In genomic region chr18:63878982-63879381, GRCh38 we compare ENCODE assay signal across 25 cellular contexts. TPM values are rescaled to one million over a fixed set of nuclear protein-coding genes. Genes with fewer than 3 reads are reported as not detected.
"Had no signal": no experiment of that assay in that cellular context is flagged by ENCODE, and none has a peak within 500 bp of the region (broad histone marks: within the 10 kb centered on the region; RNA-seq: fewer than 3 reads in every experiment).

No MANE protein-coding gene starts in this region.

- H3K4me1 ChIP-seq: gastrocnemius medialis, lower lobe of right lung, right lobe of liver had no signal

- H3K9me3 Mint-ChIP-seq: activated CD8-positive, alpha-beta T cell treated with anti-CD3 and anti-CD28 coated beads for 36 hours; central memory CD8-positive, alpha-beta T cell had no signal

- H3K4me3 Mint-ChIP-seq: activated CD8-positive, alpha-beta T cell treated with anti-CD3 and anti-CD28 coated beads for 36 hours; activated naive CD4-positive, alpha-beta T cell treated with anti-CD3 and anti-CD28 coated beads, Interleukin-2, amount 50 U/mL, for 24 hours; brain; central memory CD8-positive, alpha-beta T cell; neural crest cell; stimulated activated naive CD8-positive, alpha-beta T cell treated with anti-CD3 and anti-CD28 coated beads, Interleukin-15, Interleukin-2, amounts not matched to agents 100 ng/mL and 50 ng/mL, for 24 hours had no signal

- H3K27me3 Mint-ChIP-seq: brain had no signal

- H3K36me3 ChIP-seq: esophagus squamous epithelium, gastrocnemius medialis, heart right ventricle, lower lobe of right lung, right lobe of liver, suprapubic skin had no signal

- H3K4me3 ChIP-seq: esophagus squamous epithelium, gastrocnemius medialis, heart right ventricle, lower lobe of right lung, right lobe of liver, suprapubic skin had no signal

- H3K9me3 ChIP-seq: esophagus squamous epithelium, gastrocnemius medialis, heart right ventricle, lower lobe of right lung, right lobe of liver, suprapubic skin had no signal

- H3K27ac ChIP-seq: esophagus squamous epithelium, gastrocnemius medialis, heart right ventricle, lower lobe of right lung, right lobe of liver, suprapubic skin had no signal

- H3K4me1 Mint-ChIP-seq: brain; central memory CD8-positive, alpha-beta T cell; neural crest cell had no signal

- H3K27ac Mint-ChIP-seq: activated CD8-positive, alpha-beta T cell treated with anti-CD3 and anti-CD28 coated beads for 36 hours; activated naive CD4-positive, alpha-beta T cell treated with anti-CD3 and anti-CD28 coated beads, Interleukin-2, amount 50 U/mL, for 24 hours; brain; stimulated activated naive CD8-positive, alpha-beta T cell treated with anti-CD3 and anti-CD28 coated beads, Interleukin-15, Interleukin-2, amounts not matched to agents 100 ng/mL and 50 ng/mL, for 24 hours had no signal

- H3K27me3 ChIP-seq: esophagus squamous epithelium, gastrocnemius medialis, heart right ventricle, right lobe of liver, suprapubic skin had no signal

- ATAC-seq: activated CD8-positive, alpha-beta T cell treated with anti-CD3 and anti-CD28 coated beads for 36 hours; gastrocnemius medialis; heart right ventricle; left colon; lower lobe of right lung had no signal

- DNase-seq: activated CD4-positive, alpha-beta T cell treated with anti-CD3 and anti-CD28 coated beads for 4 hours; activated CD8-positive, alpha-beta T cell treated with anti-CD3 and anti-CD28 coated beads for 36 hours; activated effector memory CD4-positive, alpha-beta T cell treated with anti-CD3 and anti-CD28 coated beads, Interleukin-2, amount 50 U/mL, for 16 hours; activated T-cell treated with anti-CD3 and anti-CD28 coated beads, Interleukin-2, amount 50 U/mL, for 48 hours; amygdala; cortex of kidney; effector CD4-positive, alpha-beta T cell; esophagus squamous epithelium; gastrocnemius medialis; heart right ventricle; left colon; lower lobe of right lung; midbrain; right lobe of liver; T-helper 2 cell had no signal

- H3K36me3 Mint-ChIP-seq: activated naive CD4-positive, alpha-beta T cell treated with anti-CD3 and anti-CD28 coated beads, Interleukin-2, amount 50 U/mL, for 24 hours; brain had no signal

RNA-seq across cellular contexts. Expression of gene SERPINB2, which starts 8.5 kb away (rescaled TPM):
- total RNA-seq: activated CD8-positive, alpha-beta T cell treated with anti-CD3 and anti-CD28 coated beads for 36 hours; gastrocnemius medialis; left colon; lower lobe of right lung; neural crest cell; osteocyte; right lobe of liver; ureter had no signal

RNA-seq across cellular contexts. Expression of gene SERPINB10, which starts 28.8 kb away (rescaled TPM):
- total RNA-seq: activated CD8-positive, alpha-beta T cell treated with anti-CD3 and anti-CD28 coated beads for 36 hours; gastrocnemius medialis; heart right ventricle; left colon; lower lobe of right lung; myocyte; neural crest cell; osteocyte; pulmonary artery endothelial cell; ureter had no signal
- polyA plus RNA-seq: heart right ventricle had no signal
